ENCODE assay signal across 24 cellular contexts in genomic region chr17:71325117-71325516, GRCh38.
"Had no signal": no experiment of that assay in that cellular context is flagged by ENCODE, and none has a peak within 500 bp of the region (broad histone marks: within the 10 kb centered on the region; RNA-seq: fewer than 3 reads in every experiment).

No MANE protein-coding gene starts in this region.

- H3K4me3 ChIP-seq: coronary artery, dorsolateral prefrontal cortex, esophagus muscularis mucosa, gastroesophageal sphincter, heart right ventricle, left lung, lower lobe of right lung had no signal

- H3K4me1 ChIP-seq: esophagus muscularis mucosa, gastroesophageal sphincter, heart right ventricle, left lung, lower lobe of right lung had no signal

- DNase-seq: dermis blood vessel endothelial cell; dorsolateral prefrontal cortex; effector CD4-positive, alpha-beta T cell; effector memory CD4-positive, alpha-beta T cell; foreskin keratinocyte; glutamatergic neuron; head of caudate nucleus; heart right ventricle; hypothalamus; immature natural killer cell; islet precursor cell; kidney; kidney glomerular epithelial cell; left lung; left ventricle myocardium superior; lower lobe of right lung; mesendoderm; midbrain had no signal

- H3K9me3 ChIP-seq: esophagus muscularis mucosa, gastroesophageal sphincter, heart right ventricle, lower lobe of right lung had no signal

- ATAC-seq: foreskin keratinocyte, gastroesophageal sphincter, heart right ventricle, left lung, left ventricle myocardium superior, lower lobe of right lung had no signal

- H3K27ac ChIP-seq: coronary artery, dorsolateral prefrontal cortex, esophagus muscularis mucosa, foreskin keratinocyte, gastroesophageal sphincter, heart right ventricle, left lung, lower lobe of right lung had no signal

- H3K27me3 ChIP-seq: dorsolateral prefrontal cortex, esophagus muscularis mucosa, foreskin keratinocyte, gastroesophageal sphincter, left lung had no signal

- FAIRE-seq: colon, endothelial cell of umbilical vein, frontal cortex, kidney had no signal

- H3K36me3 ChIP-seq: esophagus muscularis mucosa, gastroesophageal sphincter, heart right ventricle, left lung, lower lobe of right lung had no signal
